In genomic region chr7:55236454-55236853, GRCh38 we compare ENCODE assay signal across 5 cellular contexts.
"Had no signal": no experiment of that assay in that cellular context is flagged by ENCODE, and none has a peak within 500 bp of the region (broad histone marks: within the 10 kb centered on the region; RNA-seq: fewer than 3 reads in every experiment).

No MANE protein-coding gene starts in this region.

- H3K4me1 Mint-ChIP-seq: IgD-negative memory B cell had no signal

- H3K9me3 Mint-ChIP-seq: H9, IgD-negative memory B cell had no signal

- H3K27ac Mint-ChIP-seq: H9, IgD-negative memory B cell had no signal

- H3K4me3 Mint-ChIP-seq: H9, IgD-negative memory B cell had no signal

- H3K36me3 Mint-ChIP-seq: IgD-negative memory B cell had no signal

- ATAC-seq: HepG2 had no signal

- DNase-seq: GOT3, H9, HCEC 1CT had no signal
